ENCODE assay signal across 1 cellular context in the genomic region with DNA sequence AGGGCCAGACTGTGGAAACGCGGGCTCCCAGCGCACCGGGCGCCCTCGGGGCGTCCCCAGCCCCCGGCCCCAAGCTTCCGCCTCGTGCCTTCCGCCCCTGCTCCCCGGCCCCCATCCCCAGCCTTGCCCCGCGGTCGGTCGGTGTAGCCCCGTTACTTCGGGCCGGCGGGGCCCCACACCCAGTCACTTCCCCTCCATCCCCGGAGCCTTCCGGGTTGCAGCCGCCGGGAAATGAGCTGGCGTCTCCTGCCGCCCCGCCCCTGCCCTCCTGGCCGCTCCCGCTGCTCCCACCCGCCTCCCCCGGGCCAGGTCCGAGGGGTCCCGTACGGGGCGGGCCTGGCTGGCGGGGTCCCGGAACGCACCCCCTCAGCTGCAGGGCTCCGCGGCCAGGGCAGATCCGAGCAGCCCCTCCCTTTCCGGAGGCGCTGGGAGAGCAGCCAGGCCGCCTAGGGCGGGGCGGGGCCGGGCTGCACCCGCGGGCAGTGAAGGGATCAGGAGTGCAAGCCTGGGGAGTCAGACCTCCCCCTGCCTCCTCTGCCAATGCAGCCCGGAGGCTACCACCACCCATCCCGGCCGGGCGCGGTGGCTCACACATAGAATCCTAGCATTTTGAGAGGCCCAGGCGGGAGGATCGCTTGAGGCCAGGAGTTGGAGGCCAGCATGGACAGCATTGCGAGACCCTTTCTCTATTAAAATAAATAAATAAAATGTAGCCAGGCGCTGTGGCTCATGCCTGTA.
TF ChIP-seq lines count a peak whose summit lies in the region.

No MANE protein-coding gene starts in this region.

TF ChIP-seq in K562, 482 proteins besides CTCF, POLR2A, EP300 and RAD21 (continued from another document and continues in another):
- TF ChIP-seq, protein P1, sequence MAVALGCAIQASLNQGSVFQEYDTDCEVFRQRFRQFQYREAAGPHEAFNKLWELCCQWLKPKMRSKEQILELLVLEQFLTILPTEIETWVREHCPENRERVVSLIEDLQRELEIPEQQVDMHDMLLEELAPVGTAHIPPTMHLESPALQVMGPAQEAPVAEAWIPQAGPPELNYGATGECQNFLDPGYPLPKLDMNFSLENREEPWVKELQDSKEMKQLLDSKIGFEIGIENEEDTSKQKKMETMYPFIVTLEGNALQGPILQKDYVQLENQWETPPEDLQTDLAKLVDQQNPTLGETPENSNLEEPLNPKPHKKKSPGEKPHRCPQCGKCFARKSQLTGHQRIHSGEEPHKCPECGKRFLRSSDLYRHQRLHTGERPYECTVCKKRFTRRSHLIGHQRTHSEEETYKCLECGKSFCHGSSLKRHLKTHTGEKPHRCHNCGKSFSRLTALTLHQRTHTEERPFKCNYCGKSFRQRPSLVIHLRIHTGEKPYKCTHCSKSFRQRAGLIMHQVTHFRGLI (CRISPR knock-in tag; IDR thresholded peaks at IDR 0.05) = no peak
- no peak for TF ChIP-seq NBN (IDR thresholded peaks at IDR 0.05; ENCODE audit: low read depth)
- TF ChIP-seq, protein P2, sequence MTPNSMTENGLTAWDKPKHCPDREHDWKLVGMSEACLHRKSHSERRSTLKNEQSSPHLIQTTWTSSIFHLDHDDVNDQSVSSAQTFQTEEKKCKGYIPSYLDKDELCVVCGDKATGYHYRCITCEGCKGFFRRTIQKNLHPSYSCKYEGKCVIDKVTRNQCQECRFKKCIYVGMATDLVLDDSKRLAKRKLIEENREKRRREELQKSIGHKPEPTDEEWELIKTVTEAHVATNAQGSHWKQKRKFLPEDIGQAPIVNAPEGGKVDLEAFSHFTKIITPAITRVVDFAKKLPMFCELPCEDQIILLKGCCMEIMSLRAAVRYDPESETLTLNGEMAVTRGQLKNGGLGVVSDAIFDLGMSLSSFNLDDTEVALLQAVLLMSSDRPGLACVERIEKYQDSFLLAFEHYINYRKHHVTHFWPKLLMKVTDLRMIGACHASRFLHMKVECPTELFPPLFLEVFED (CRISPR knock-in tag; conservative IDR thresholded peaks at IDR 0.05) = no peak
- TF ChIP-seq ZNF175 (CRISPR knock-in tag; IDR thresholded peaks at IDR 0.05; ENCODE audit: low read depth) = no peak
- TF ChIP-seq ZNF696 (CRISPR knock-in tag; conservative IDR thresholded peaks at IDR 0.05) = no peak
- TF ChIP-seq ZC3H8 (IDR thresholded peaks at IDR 0.05) = no peak
- TF ChIP-seq PRPF4 (IDR thresholded peaks at IDR 0.05; ENCODE audit: insufficient read depth, low read depth, low read length, poor library complexity, severe bottlenecking) = no peak
- no peak for TF ChIP-seq FOXK1 (CRISPR knock-in tag; IDR thresholded peaks at IDR 0.05; ENCODE audit: borderline replicate concordance)
- TF ChIP-seq NFIC (IDR thresholded peaks at IDR 0.05) = peak; percentile 65
- TF ChIP-seq CBFB (CRISPR knock-in tag; IDR thresholded peaks at IDR 0.05) = no peak; the same call in 1 of the 2 replicates
- TF ChIP-seq, protein P3, sequence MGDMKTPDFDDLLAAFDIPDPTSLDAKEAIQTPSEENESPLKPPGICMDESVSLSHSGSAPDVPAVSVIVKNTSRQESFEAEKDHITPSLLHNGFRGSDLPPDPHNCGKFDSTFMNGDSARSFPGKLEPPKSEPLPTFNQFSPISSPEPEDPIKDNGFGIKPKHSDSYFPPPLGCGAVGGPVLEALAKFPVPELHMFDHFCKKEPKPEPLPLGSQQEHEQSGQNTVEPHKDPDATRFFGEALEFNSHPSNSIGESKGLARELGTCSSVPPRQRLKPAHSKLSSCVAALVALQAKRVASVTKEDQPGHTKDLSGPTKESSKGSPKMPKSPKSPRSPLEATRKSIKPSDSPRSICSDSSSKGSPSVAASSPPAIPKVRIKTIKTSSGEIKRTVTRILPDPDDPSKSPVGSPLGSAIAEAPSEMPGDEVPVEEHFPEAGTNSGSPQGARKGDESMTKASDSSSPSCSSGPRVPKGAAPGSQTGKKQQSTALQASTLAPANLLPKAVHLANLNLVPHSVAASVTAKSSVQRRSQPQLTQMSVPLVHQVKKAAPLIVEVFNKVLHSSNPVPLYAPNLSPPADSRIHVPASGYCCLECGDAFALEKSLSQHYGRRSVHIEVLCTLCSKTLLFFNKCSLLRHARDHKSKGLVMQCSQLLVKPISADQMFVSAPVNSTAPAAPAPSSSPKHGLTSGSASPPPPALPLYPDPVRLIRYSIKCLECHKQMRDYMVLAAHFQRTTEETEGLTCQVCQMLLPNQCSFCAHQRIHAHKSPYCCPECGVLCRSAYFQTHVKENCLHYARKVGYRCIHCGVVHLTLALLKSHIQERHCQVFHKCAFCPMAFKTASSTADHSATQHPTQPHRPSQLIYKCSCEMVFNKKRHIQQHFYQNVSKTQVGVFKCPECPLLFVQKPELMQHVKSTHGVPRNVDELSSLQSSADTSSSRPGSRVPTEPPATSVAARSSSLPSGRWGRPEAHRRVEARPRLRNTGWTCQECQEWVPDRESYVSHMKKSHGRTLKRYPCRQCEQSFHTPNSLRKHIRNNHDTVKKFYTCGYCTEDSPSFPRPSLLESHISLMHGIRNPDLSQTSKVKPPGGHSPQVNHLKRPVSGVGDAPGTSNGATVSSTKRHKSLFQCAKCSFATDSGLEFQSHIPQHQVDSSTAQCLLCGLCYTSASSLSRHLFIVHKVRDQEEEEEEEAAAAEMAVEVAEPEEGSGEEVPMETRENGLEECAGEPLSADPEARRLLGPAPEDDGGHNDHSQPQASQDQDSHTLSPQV (IDR thresholded peaks at IDR 0.05) = no peak
- no peak for TF ChIP-seq SREBF1 (IDR thresholded peaks at IDR 0.05; ENCODE audit: borderline replicate concordance, low read depth, low read length)
- TF ChIP-seq TEAD2 (tag; IDR thresholded peaks at IDR 0.05) = no peak
- TF ChIP-seq CXXC5 (CRISPR knock-in tag; IDR thresholded peaks at IDR 0.05) = peak; percentile 47
- TF ChIP-seq, protein P4, sequence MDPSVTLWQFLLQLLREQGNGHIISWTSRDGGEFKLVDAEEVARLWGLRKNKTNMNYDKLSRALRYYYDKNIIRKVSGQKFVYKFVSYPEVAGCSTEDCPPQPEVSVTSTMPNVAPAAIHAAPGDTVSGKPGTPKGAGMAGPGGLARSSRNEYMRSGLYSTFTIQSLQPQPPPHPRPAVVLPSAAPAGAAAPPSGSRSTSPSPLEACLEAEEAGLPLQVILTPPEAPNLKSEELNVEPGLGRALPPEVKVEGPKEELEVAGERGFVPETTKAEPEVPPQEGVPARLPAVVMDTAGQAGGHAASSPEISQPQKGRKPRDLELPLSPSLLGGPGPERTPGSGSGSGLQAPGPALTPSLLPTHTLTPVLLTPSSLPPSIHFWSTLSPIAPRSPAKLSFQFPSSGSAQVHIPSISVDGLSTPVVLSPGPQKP (CRISPR knock-in tag; IDR thresholded peaks at IDR 0.05) = no peak
- TF ChIP-seq ETS2 (tag; IDR thresholded peaks at IDR 0.05; ENCODE audit: borderline replicate concordance, poor library complexity, severe bottlenecking) = no peak
- TF ChIP-seq U2AF1 (optimal IDR thresholded peaks at IDR 0.05; ENCODE audit: low read depth, low read length) = no peak
- TF ChIP-seq ARHGAP35 (IDR thresholded peaks at IDR 0.05; ENCODE audit: partially characterized antibody) = no peak
- TF ChIP-seq, protein P5, sequence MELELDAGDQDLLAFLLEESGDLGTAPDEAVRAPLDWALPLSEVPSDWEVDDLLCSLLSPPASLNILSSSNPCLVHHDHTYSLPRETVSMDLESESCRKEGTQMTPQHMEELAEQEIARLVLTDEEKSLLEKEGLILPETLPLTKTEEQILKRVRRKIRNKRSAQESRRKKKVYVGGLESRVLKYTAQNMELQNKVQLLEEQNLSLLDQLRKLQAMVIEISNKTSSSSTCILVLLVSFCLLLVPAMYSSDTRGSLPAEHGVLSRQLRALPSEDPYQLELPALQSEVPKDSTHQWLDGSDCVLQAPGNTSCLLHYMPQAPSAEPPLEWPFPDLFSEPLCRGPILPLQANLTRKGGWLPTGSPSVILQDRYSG (tag; conservative IDR thresholded peaks at IDR 0.05; ENCODE audit: low read depth) = no peak
- TF ChIP-seq PHB (CRISPR knock-in tag; IDR thresholded peaks at IDR 0.05) = no peak
- TF ChIP-seq, protein P6, sequence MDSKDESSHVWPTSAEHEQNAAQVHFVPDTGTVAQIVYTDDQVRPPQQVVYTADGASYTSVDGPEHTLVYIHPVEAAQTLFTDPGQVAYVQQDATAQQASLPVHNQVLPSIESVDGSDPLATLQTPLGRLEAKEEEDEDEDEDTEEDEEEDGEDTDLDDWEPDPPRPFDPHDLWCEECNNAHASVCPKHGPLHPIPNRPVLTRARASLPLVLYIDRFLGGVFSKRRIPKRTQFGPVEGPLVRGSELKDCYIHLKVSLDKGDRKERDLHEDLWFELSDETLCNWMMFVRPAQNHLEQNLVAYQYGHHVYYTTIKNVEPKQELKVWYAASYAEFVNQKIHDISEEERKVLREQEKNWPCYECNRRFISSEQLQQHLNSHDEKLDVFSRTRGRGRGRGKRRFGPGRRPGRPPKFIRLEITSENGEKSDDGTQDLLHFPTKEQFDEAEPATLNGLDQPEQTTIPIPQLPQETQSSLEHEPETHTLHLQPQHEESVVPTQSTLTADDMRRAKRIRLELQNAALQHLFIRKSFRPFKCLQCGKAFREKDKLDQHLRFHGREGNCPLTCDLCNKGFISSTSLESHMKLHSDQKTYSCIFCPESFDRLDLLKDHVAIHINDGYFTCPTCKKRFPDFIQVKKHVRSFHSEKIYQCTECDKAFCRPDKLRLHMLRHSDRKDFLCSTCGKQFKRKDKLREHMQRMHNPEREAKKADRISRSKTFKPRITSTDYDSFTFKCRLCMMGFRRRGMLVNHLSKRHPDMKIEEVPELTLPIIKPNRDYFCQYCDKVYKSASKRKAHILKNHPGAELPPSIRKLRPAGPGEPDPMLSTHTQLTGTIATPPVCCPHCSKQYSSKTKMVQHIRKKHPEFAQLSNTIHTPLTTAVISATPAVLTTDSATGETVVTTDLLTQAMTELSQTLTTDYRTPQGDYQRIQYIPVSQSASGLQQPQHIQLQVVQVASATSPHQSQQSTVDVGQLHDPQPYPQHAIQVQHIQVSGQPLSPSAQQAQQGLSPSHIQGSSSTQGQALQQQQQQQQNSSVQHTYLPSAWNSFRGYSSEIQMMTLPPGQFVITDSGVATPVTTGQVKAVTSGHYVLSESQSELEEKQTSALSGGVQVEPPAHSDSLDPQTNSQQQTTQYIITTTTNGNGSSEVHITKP (IDR thresholded peaks at IDR 0.05; ENCODE audit: partially characterized antibody) = no peak
- TF ChIP-seq, protein P7, sequence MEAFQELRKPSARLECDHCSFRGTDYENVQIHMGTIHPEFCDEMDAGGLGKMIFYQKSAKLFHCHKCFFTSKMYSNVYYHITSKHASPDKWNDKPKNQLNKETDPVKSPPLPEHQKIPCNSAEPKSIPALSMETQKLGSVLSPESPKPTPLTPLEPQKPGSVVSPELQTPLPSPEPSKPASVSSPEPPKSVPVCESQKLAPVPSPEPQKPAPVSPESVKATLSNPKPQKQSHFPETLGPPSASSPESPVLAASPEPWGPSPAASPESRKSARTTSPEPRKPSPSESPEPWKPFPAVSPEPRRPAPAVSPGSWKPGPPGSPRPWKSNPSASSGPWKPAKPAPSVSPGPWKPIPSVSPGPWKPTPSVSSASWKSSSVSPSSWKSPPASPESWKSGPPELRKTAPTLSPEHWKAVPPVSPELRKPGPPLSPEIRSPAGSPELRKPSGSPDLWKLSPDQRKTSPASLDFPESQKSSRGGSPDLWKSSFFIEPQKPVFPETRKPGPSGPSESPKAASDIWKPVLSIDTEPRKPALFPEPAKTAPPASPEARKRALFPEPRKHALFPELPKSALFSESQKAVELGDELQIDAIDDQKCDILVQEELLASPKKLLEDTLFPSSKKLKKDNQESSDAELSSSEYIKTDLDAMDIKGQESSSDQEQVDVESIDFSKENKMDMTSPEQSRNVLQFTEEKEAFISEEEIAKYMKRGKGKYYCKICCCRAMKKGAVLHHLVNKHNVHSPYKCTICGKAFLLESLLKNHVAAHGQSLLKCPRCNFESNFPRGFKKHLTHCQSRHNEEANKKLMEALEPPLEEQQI (IDR thresholded peaks at IDR 0.05) = no peak
- TF ChIP-seq ZNF76 (CRISPR knock-in tag; IDR thresholded peaks at IDR 0.05; ENCODE audit: borderline replicate concordance) = no peak
- TF ChIP-seq MIER1 (IDR thresholded peaks at IDR 0.05; ENCODE audit: low read depth) = no peak
- TF ChIP-seq WHSC1 (IDR thresholded peaks at IDR 0.05; ENCODE audit: low read length) = no peak
- TF ChIP-seq, protein P8, sequence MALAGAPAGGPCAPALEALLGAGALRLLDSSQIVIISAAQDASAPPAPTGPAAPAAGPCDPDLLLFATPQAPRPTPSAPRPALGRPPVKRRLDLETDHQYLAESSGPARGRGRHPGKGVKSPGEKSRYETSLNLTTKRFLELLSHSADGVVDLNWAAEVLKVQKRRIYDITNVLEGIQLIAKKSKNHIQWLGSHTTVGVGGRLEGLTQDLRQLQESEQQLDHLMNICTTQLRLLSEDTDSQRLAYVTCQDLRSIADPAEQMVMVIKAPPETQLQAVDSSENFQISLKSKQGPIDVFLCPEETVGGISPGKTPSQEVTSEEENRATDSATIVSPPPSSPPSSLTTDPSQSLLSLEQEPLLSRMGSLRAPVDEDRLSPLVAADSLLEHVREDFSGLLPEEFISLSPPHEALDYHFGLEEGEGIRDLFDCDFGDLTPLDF (CRISPR knock-in tag; IDR thresholded peaks at IDR 0.05) = no peak
- TF ChIP-seq SIRT6 (IDR thresholded peaks at IDR 0.05; ENCODE audit: low read depth, low read length) = no peak
- TF ChIP-seq STAG1 (CRISPR knock-in tag; IDR thresholded peaks at IDR 0.05; ENCODE audit: borderline replicate concordance) = no peak
- 0 out of 4 replicates have a peak, but pooled peaks of 1 of the 2 experiments have one; percentile 52 for TF ChIP-seq TEAD1 (CRISPR knock-in tag; IDR thresholded peaks at IDR 0.05)
- TF ChIP-seq, protein P9, sequence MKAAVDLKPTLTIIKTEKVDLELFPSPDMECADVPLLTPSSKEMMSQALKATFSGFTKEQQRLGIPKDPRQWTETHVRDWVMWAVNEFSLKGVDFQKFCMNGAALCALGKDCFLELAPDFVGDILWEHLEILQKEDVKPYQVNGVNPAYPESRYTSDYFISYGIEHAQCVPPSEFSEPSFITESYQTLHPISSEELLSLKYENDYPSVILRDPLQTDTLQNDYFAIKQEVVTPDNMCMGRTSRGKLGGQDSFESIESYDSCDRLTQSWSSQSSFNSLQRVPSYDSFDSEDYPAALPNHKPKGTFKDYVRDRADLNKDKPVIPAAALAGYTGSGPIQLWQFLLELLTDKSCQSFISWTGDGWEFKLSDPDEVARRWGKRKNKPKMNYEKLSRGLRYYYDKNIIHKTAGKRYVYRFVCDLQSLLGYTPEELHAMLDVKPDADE (conservative IDR thresholded peaks at IDR 0.05; ENCODE audit: control insufficient read depth, low read depth, low read length) = peak; percentile 85
- TF ChIP-seq MEF2A (IDR thresholded peaks at IDR 0.05; ENCODE audit: control insufficient read depth, low read depth, low read length) = no peak
- TF ChIP-seq HIVEP1 (CRISPR knock-in tag; IDR thresholded peaks at IDR 0.05) = no peak
- TF ChIP-seq ZNF263 (CRISPR knock-in tag; IDR thresholded peaks at IDR 0.05; ENCODE audit: borderline replicate concordance) = no peak
- no peak for TF ChIP-seq SMARCA4 (IDR thresholded peaks at IDR 0.05)
- TF ChIP-seq CHCHD3 (CRISPR knock-in tag; IDR thresholded peaks at IDR 0.05) = no peak
- no peak; the same call in 1 of the 2 replicates for TF ChIP-seq ILF3 (IDR thresholded peaks at IDR 0.05; ENCODE audit: borderline replicate concordance)
- no peak for TF ChIP-seq TSC22D4 (tag; IDR thresholded peaks at IDR 0.05)
- TF ChIP-seq ZFP36 (IDR thresholded peaks at IDR 0.05; ENCODE audit: low read depth, low read length, partially characterized antibody) = no peak
- no peak for TF ChIP-seq NUFIP1 (IDR thresholded peaks at IDR 0.05; ENCODE audit: partially characterized antibody)
- no peak for TF ChIP-seq ZNF780A (CRISPR knock-in tag; IDR thresholded peaks at IDR 0.05)
